In the genomic region with DNA sequence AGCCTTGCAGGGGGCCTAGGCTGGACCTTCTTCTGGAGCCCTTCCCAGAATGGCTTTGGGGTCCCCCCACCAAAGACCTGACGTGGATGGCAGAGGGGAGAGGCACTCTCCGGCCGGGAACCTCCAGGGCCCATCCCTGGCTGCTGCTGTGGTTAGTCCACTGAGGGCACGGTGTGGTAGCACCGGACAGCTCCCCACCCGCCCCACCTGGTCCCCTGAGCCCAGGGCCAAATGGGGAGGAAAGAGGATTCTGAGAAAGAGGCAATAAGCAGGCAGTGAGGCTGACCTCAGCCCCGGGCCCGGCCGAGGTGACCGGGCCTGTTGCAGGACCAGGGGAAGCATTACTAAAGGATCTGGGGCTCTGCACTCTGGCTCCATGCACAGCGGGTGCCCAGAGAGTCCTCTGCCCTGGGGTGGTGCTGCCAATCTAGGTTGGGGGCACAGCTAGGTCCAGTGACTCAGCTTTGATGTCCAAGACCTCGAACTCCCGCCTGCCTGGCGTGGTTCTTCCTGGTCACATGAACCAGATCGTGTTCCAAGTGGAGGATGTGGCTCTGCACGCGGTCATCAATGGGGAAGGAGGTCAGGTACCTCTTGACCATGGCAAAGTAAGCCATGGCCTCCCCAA, we compare ENCODE assay signal across 9 cellular contexts. TPM values are rescaled to one million over a fixed set of nuclear protein-coding genes. Genes with fewer than 3 reads are reported as not detected.
DNase-seq lines count a peak whose midpoint lies in the region; ATAC-seq, FAIRE-seq and TF ChIP-seq lines count a peak whose summit lies in the region.
"Had no signal": no experiment of that assay in that cellular context is flagged by ENCODE, and none has a peak within 500 bp of the region (broad histone marks: within the 10 kb centered on the region; RNA-seq: fewer than 3 reads in every experiment).

No MANE protein-coding gene starts in this region.

- intact Hi-C loops in activated naive CD4-positive, alpha-beta T cell treated with anti-CD3 and anti-CD28 coated beads for 36 hours (cut with micrococcal nuclease): no loop called here

- peaks cover 10% of the 10 kb centered on the region for H3K36me3 Mint-ChIP-seq in activated naive CD4-positive, alpha-beta T cell treated with anti-CD3 and anti-CD28 coated beads for 36 hours (ENCODE audit: low read depth)
- peaks cover 8 to 9% of the 10 kb centered on the region in 2 donors for H3K36me3 Mint-ChIP-seq in activated naive CD4-positive, alpha-beta T cell treated with anti-CD3 and anti-CD28 coated beads, Interleukin-2, amount 50 U/mL, for 72 hours
- H3K36me3 Mint-ChIP-seq in activated CD8-positive, alpha-beta memory T cell treated with anti-CD3 and anti-CD28 coated beads, Interleukin-2, amount 10 ng/mL, durations not matched to agents 7 days and 5 days: peaks cover 3% of the 10 kb centered on the region

- H3K27me3 Mint-ChIP-seq in activated naive CD4-positive, alpha-beta T cell treated with anti-CD3 and anti-CD28 coated beads for 36 hours (ENCODE audit: low read depth): peaks cover 7% of the 10 kb centered on the region
- H3K27me3 Mint-ChIP-seq in activated CD8-positive, alpha-beta memory T cell treated with anti-CD3 and anti-CD28 coated beads, Interleukin-2, amount 10 ng/mL, durations not matched to agents 7 days and 5 days: peaks cover 10% of the 10 kb centered on the region

- H3K4me3 ChIP-seq in keratinocyte (ENCODE audit: control insufficient read depth in 2 of 3, extremely low read depth in 1 of 3, insufficient read depth in 2 of 3, low read depth in 1 of 3, low read length in 3 of 3): peak overlapping the region in 2 of 3 experiments; percentile 75 to 77

- peaks cover 0 to 9% of the 10 kb centered on the region in 2 experiments for H3K36me3 ChIP-seq in keratinocyte (ENCODE audit: control insufficient read depth in 2 of 2, extremely low read depth in 1 of 2, insufficient read depth in 2 of 2, low read length in 2 of 2)

- H3K4me3 Mint-ChIP-seq in activated naive CD4-positive, alpha-beta T cell treated with anti-CD3 and anti-CD28 coated beads for 36 hours: peak overlapping the region; percentile 40
- H3K4me3 Mint-ChIP-seq in activated CD8-positive, alpha-beta memory T cell treated with anti-CD3 and anti-CD28 coated beads, Interleukin-2, amount 10 ng/mL, durations not matched to agents 7 days and 5 days: no peak overlapping the region

- peak overlapping the region; percentile 44 for H3K27ac Mint-ChIP-seq in activated naive CD4-positive, alpha-beta T cell treated with anti-CD3 and anti-CD28 coated beads for 36 hours
- peak overlapping the region; percentile 51 to 63 for H3K27ac Mint-ChIP-seq in activated naive CD4-positive, alpha-beta T cell treated with anti-CD3 and anti-CD28 coated beads, Interleukin-2, amount 50 U/mL, for 72 hours
- no peak overlapping the region for H3K27ac Mint-ChIP-seq in activated CD8-positive, alpha-beta memory T cell treated with anti-CD3 and anti-CD28 coated beads, Interleukin-2, amount 10 ng/mL, durations not matched to agents 7 days and 5 days

- H3K4me1 Mint-ChIP-seq in activated naive CD4-positive, alpha-beta T cell treated with anti-CD3 and anti-CD28 coated beads for 36 hours (ENCODE audit: low read depth): peaks cover 53% of the 10 kb centered on the region
- H3K4me1 Mint-ChIP-seq in activated CD8-positive, alpha-beta memory T cell treated with anti-CD3 and anti-CD28 coated beads, Interleukin-2, amount 10 ng/mL, durations not matched to agents 7 days and 5 days: peaks cover 48% of the 10 kb centered on the region

- peak overlapping the region; percentile 91 for H3K4me2 ChIP-seq in keratinocyte (ENCODE audit: control insufficient read depth, extremely low read depth, insufficient read depth, low read depth, low read length)

- H4K20me1 ChIP-seq in keratinocyte (ENCODE audit: control insufficient read depth, extremely low read depth, insufficient read depth, low read length): peaks cover 21% of the 10 kb centered on the region

- no peak for TF ChIP-seq CTCF in keratinocyte (optimal IDR thresholded peaks at IDR 0.05 in 1 of 3, IDR thresholded peaks at IDR 0.05 in 1 of 3, conservative IDR thresholded peaks at IDR 0.05 in 1 of 3; ENCODE audit: extremely low read depth in 1 of 3, insufficient read depth in 2 of 3, low read length in 3 of 3)

- no peaks in the 10 kb centered on the region for H3K9me3 Mint-ChIP-seq in activated naive CD4-positive, alpha-beta T cell treated with anti-CD3 and anti-CD28 coated beads for 36 hours
- H3K9me3 Mint-ChIP-seq in activated naive CD4-positive, alpha-beta T cell treated with anti-CD3 and anti-CD28 coated beads, Interleukin-2, amount 50 U/mL, for 72 hours: no peaks in the 10 kb centered on the region
- no peaks in the 10 kb centered on the region for H3K9me3 Mint-ChIP-seq in activated CD8-positive, alpha-beta memory T cell treated with anti-CD3 and anti-CD28 coated beads, Interleukin-2, amount 10 ng/mL, durations not matched to agents 7 days and 5 days (ENCODE audit: low read depth)

- DNase-seq in activated naive CD4-positive, alpha-beta T cell treated with anti-CD3 and anti-CD28 coated beads for 36 hours: no peak
- DNase-seq in activated naive CD4-positive, alpha-beta T cell treated with anti-CD3 and anti-CD28 coated beads, Interleukin-2, amount 50 U/mL, for 16 hours: no peak
- no peak for DNase-seq in activated naive CD4-positive, alpha-beta T cell treated with anti-CD3 and anti-CD28 coated beads, Interleukin-2, amount 50 U/mL, for 72 hours (ENCODE audit: low spot score in 2 of 2)
- no peak for DNase-seq in keratinocyte (ENCODE audit: low read depth, low spot score)
- DNase-seq in activated CD8-positive, alpha-beta memory T cell treated with anti-CD3 and anti-CD28 coated beads, Interleukin-2, amount 10 ng/mL, durations not matched to agents 7 days and 5 days: no peak
- DNase-seq in T-helper 9 cell: no peak
- DNase-seq in NCI-H146 treated with DMSO at 0.1 percent for 48 hours (lab: John Stamatoyannopoulos, UW; ENCODE audit: unreplicated experiment): no peak
- DNase-seq: hippocampal formation had no signal

- H2AFZ ChIP-seq in keratinocyte (ENCODE audit: control insufficient read depth, low read length): no peak overlapping the region

- H3K9me3 ChIP-seq in keratinocyte (ENCODE audit: control insufficient read depth, low read depth, low read length): no peaks in the 10 kb centered on the region

- H3K4me1 ChIP-seq in keratinocyte (ENCODE audit: control insufficient read depth, extremely low read depth, insufficient read depth, low read length): peaks cover 37% of the 10 kb centered on the region

- H3K27ac ChIP-seq in keratinocyte (ENCODE audit: control insufficient read depth, insufficient read depth, low read length) (no peak overlapping the region), temporal lobe (ENCODE audit: low read depth, low read length) (peak overlapping the region; percentile 2)

- peak; percentile 64 for FAIRE-seq in keratinocyte (lab: Jason Lieb, UNC)

- peaks cover 4% of the 10 kb centered on the region for H3K9me1 ChIP-seq in keratinocyte (ENCODE audit: control insufficient read depth, extremely low read depth, insufficient read depth, low read length)

- ATAC-seq in activated naive CD4-positive, alpha-beta T cell treated with anti-CD3 and anti-CD28 coated beads, Interleukin-2, amount 50 U/mL, for 72 hours: no peak
- no peak for ATAC-seq in activated CD8-positive, alpha-beta memory T cell treated with anti-CD3 and anti-CD28 coated beads, Interleukin-2, amount 10 ng/mL, durations not matched to agents 7 days and 5 days

- no peak overlapping the region for H3K9ac ChIP-seq in keratinocyte (ENCODE audit: control insufficient read depth, extremely low read depth, insufficient read depth, low read length)

- peaks cover 31% of the 10 kb centered on the region for H3K79me2 ChIP-seq in keratinocyte (ENCODE audit: control insufficient read depth, insufficient read depth, low read length)

- CTCF ChIA-PET in activated naive CD4-positive, alpha-beta T cell treated with anti-CD3 and anti-CD28 coated beads for 36 hours (lab: Charles Lee): interaction anchor here (1.2 to 5.9 kb wide), 4 partner anchors 29 to 36 kb away, joined by 3 to 58 read pairs (median 5); a partner anchor contains a TSS
- CTCF ChIA-PET in activated CD8-positive, alpha-beta memory T cell treated with anti-CD3 and anti-CD28 coated beads, Interleukin-2, amount 10 ng/mL, durations not matched to agents 7 days and 5 days (lab: Charles Lee): interaction anchor here (7.7 kb wide), 1 partner anchor 71 kb away, joined by 65 read pairs; no protein-coding TSS in a partner anchor

- H3K27me3 ChIP-seq in keratinocyte (ENCODE audit: control insufficient read depth, extremely low read depth, insufficient read depth, low read length): no peaks in the 10 kb centered on the region

- dilution Hi-C loops in keratinocyte (cut with MboI; ENCODE audit: extremely low pct_ligation_motif_present, low sequenced_read_pairs): no loop called here

RNA-seq across cellular contexts. Expression of a gene that starts 2.2 kb away (rescaled TPM):
- 10 to 100 TPM; 29.1 to 30.3 TPM for total RNA-seq in activated naive CD4-positive, alpha-beta T cell treated with anti-CD3 and anti-CD28 coated beads for 36 hours
- total RNA-seq in activated naive CD4-positive, alpha-beta T cell treated with anti-CD3 and anti-CD28 coated beads, Interleukin-2, amount 50 U/mL, for 72 hours: 10 to 100 TPM; 34.4 to 48.1 TPM
- 18.1 to 22.3 TPM (median 22.0 TPM) in 3 replicates for polyA plus RNA-seq in keratinocyte
- polyA plus RNA-seq in keratinocyte (2011; ENCODE audit: low read depth): 20.5 TPM
- 14.2 and 31.9 TPM in 2 replicates for polyA plus RNA-seq in keratinocyte (2011; cell fraction: cytosol; rRNA removed)
- polyA plus RNA-seq in keratinocyte (2011; cell fraction: nucleus; rRNA removed): 19.2 and 26.9 TPM in 2 replicates
- 19.4 and 51.1 TPM in 2 replicates for polyA plus RNA-seq in keratinocyte (2012; ENCODE audit: low replicate concordance)
- 19.1 to 48.1 TPM (median 20.0 TPM) in 3 replicates for polyA minus RNA-seq in keratinocyte
- 59.7 TPM for polyA minus RNA-seq in keratinocyte (2011; cell fraction: cytosol; rRNA and poly(A)+ RNA removed)
- 16.1 and 19.6 TPM in 2 replicates for polyA minus RNA-seq in keratinocyte (2011; cell fraction: nucleus; rRNA and poly(A)+ RNA removed)
- total RNA-seq in temporal lobe: 31.0 TPM
- 10 to 100 TPM; 76.5 to 76.8 TPM for total RNA-seq in activated CD8-positive, alpha-beta memory T cell treated with anti-CD3 and anti-CD28 coated beads, Interleukin-2, amount 10 ng/mL, durations not matched to agents 7 days and 5 days

RNA-seq across cellular contexts. Expression of a gene that starts 3.1 kb away (rescaled TPM):
- total RNA-seq in activated naive CD4-positive, alpha-beta T cell treated with anti-CD3 and anti-CD28 coated beads for 36 hours: not detected
- total RNA-seq in activated naive CD4-positive, alpha-beta T cell treated with anti-CD3 and anti-CD28 coated beads, Interleukin-2, amount 50 U/mL, for 72 hours: under 1 TPM in 1 of 2 donors, not detected in 1; 0.14 TPM
- 0.06 to 0.09 TPM (median 0.07 TPM) in 3 replicates for polyA plus RNA-seq in keratinocyte
- polyA plus RNA-seq in keratinocyte (2011; ENCODE audit: low read depth): not detected
- polyA plus RNA-seq in keratinocyte (2011; cell fraction: cytosol; rRNA removed): 0.06 TPM in 1 of 2 replicates, not detected in the other
- 0.15 TPM in 2 replicates for polyA plus RNA-seq in keratinocyte (2011; cell fraction: nucleus; rRNA removed)
- polyA plus RNA-seq in keratinocyte (2012; ENCODE audit: low replicate concordance): not detected in 2 replicates
- not detected in 3 replicates for polyA minus RNA-seq in keratinocyte
- not detected for polyA minus RNA-seq in keratinocyte (2011; cell fraction: cytosol; rRNA and poly(A)+ RNA removed)
- not detected in 2 replicates for polyA minus RNA-seq in keratinocyte (2011; cell fraction: nucleus; rRNA and poly(A)+ RNA removed)
- total RNA-seq in temporal lobe: 0.98 TPM
- total RNA-seq in activated CD8-positive, alpha-beta memory T cell treated with anti-CD3 and anti-CD28 coated beads, Interleukin-2, amount 10 ng/mL, durations not matched to agents 7 days and 5 days: under 1 TPM in 1 of 2 experiments, not detected in 1; 0.18 TPM

RNA-seq across cellular contexts. Expression of a gene that starts 11.8 kb away (rescaled TPM):
- total RNA-seq in activated naive CD4-positive, alpha-beta T cell treated with anti-CD3 and anti-CD28 coated beads for 36 hours: 10 to 100 TPM; 94.8 to 97.7 TPM
- total RNA-seq in activated naive CD4-positive, alpha-beta T cell treated with anti-CD3 and anti-CD28 coated beads, Interleukin-2, amount 50 U/mL, for 72 hours: 100 to 1,000 TPM in 1 of 2 donors, 10 to 100 TPM in 1; 72.9 to 168 TPM
- 15.0 to 41.5 TPM (median 23.5 TPM) in 3 replicates for polyA plus RNA-seq in keratinocyte
- 35.9 TPM for polyA plus RNA-seq in keratinocyte (2011; ENCODE audit: low read depth)
- polyA plus RNA-seq in keratinocyte (2011; cell fraction: cytosol; rRNA removed): 31.9 and 57.1 TPM in 2 replicates
- polyA plus RNA-seq in keratinocyte (2011; cell fraction: nucleus; rRNA removed): 89.9 and 117 TPM in 2 replicates
- polyA plus RNA-seq in keratinocyte (2012; ENCODE audit: low replicate concordance): 14.3 and 38.5 TPM in 2 replicates
- polyA minus RNA-seq in keratinocyte: 19.1 to 77.3 TPM (median 28.9 TPM) in 3 replicates
- polyA minus RNA-seq in keratinocyte (2011; cell fraction: cytosol; rRNA and poly(A)+ RNA removed): 34.5 TPM
- 18.8 and 36.4 TPM in 2 replicates for polyA minus RNA-seq in keratinocyte (2011; cell fraction: nucleus; rRNA and poly(A)+ RNA removed)
- total RNA-seq in temporal lobe: 6.6 TPM
- 100 to 1,000 TPM; 194 to 312 TPM for total RNA-seq in activated CD8-positive, alpha-beta memory T cell treated with anti-CD3 and anti-CD28 coated beads, Interleukin-2, amount 10 ng/mL, durations not matched to agents 7 days and 5 days

RNA-seq across cellular contexts. Expression of a gene that starts 16.8 kb away (rescaled TPM):
- 10 to 100 TPM; 47.9 to 50.4 TPM for total RNA-seq in activated naive CD4-positive, alpha-beta T cell treated with anti-CD3 and anti-CD28 coated beads for 36 hours
- total RNA-seq in activated naive CD4-positive, alpha-beta T cell treated with anti-CD3 and anti-CD28 coated beads, Interleukin-2, amount 50 U/mL, for 72 hours: 10 to 100 TPM; 44.7 to 45.0 TPM
- polyA plus RNA-seq in keratinocyte: 25.8 to 44.3 TPM (median 28.2 TPM) in 3 replicates
- 4.8 TPM for polyA plus RNA-seq in keratinocyte (2011; ENCODE audit: low read depth)
- polyA plus RNA-seq in keratinocyte (2011; cell fraction: cytosol; rRNA removed): 27.4 and 60.1 TPM in 2 replicates
- 14.8 and 21.0 TPM in 2 replicates for polyA plus RNA-seq in keratinocyte (2011; cell fraction: nucleus; rRNA removed)
- polyA plus RNA-seq in keratinocyte (2012; ENCODE audit: low replicate concordance): 14.3 and 54.5 TPM in 2 replicates
- polyA minus RNA-seq in keratinocyte: 20.5 to 76.6 TPM (median 31.1 TPM) in 3 replicates
- 90.0 TPM for polyA minus RNA-seq in keratinocyte (2011; cell fraction: cytosol; rRNA and poly(A)+ RNA removed)
- 10.8 and 13.0 TPM in 2 replicates for polyA minus RNA-seq in keratinocyte (2011; cell fraction: nucleus; rRNA and poly(A)+ RNA removed)
- total RNA-seq in temporal lobe: 19.9 TPM
- total RNA-seq in activated CD8-positive, alpha-beta memory T cell treated with anti-CD3 and anti-CD28 coated beads, Interleukin-2, amount 10 ng/mL, durations not matched to agents 7 days and 5 days: 10 to 100 TPM; 32.5 to 37.0 TPM

RNA-seq across cellular contexts. Expression of a gene that starts 36.0 kb away (rescaled TPM):
- 1 to 10 TPM; 8.0 to 8.2 TPM for total RNA-seq in activated naive CD4-positive, alpha-beta T cell treated with anti-CD3 and anti-CD28 coated beads for 36 hours
- 10 to 100 TPM; 10.6 to 17.8 TPM for total RNA-seq in activated naive CD4-positive, alpha-beta T cell treated with anti-CD3 and anti-CD28 coated beads, Interleukin-2, amount 50 U/mL, for 72 hours
- 4.3 to 9.0 TPM (median 5.2 TPM) in 3 replicates for polyA plus RNA-seq in keratinocyte
- 0.51 TPM for polyA plus RNA-seq in keratinocyte (2011; ENCODE audit: low read depth)
- 4.2 and 7.7 TPM in 2 replicates for polyA plus RNA-seq in keratinocyte (2011; cell fraction: cytosol; rRNA removed)
- polyA plus RNA-seq in keratinocyte (2011; cell fraction: nucleus; rRNA removed): 4.5 and 6.2 TPM in 2 replicates
- 3.2 and 9.7 TPM in 2 replicates for polyA plus RNA-seq in keratinocyte (2012; ENCODE audit: low replicate concordance)
- 5.6 to 13.5 TPM (median 6.1 TPM) in 3 replicates for polyA minus RNA-seq in keratinocyte
- 9.8 TPM for polyA minus RNA-seq in keratinocyte (2011; cell fraction: cytosol; rRNA and poly(A)+ RNA removed)
- 5.9 and 7.0 TPM in 2 replicates for polyA minus RNA-seq in keratinocyte (2011; cell fraction: nucleus; rRNA and poly(A)+ RNA removed)
- total RNA-seq in temporal lobe: 4.2 TPM
- 10 to 100 TPM; 13.8 to 15.5 TPM for total RNA-seq in activated CD8-positive, alpha-beta memory T cell treated with anti-CD3 and anti-CD28 coated beads, Interleukin-2, amount 10 ng/mL, durations not matched to agents 7 days and 5 days
